8 cellular contexts compared by ENCODE assay signal in the genomic region with DNA sequence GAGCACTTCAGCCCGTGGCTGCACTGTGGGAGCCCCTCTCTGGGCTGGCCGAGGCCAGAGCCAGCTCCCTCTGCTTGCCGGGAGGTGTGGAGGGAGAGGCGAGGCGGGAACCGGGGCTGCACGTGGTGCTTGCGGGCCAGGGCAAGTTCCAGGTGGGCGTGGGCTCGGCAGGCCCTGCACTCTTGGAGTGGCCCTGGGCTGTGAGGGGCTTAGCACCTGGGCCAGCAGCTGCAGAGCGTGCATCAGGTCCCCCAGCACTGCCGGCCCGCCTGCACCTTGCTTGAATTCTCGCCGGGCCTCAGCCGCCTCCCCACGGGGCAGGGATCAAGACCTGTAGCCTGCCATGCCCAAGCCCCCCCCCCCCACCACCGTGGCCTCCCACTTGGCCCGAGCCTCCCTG.
"Had no signal": no experiment of that assay in that cellular context is flagged by ENCODE, and none has a peak within 500 bp of the region (broad histone marks: within the 10 kb centered on the region; RNA-seq: fewer than 3 reads in every experiment).

No MANE protein-coding gene starts in this region.

- DNase-seq: GDM1, GF-D8 had no signal

- H3K4me3 ChIP-seq: GM12878 had no signal

- ATAC-seq: GM12878 had no signal

- FAIRE-seq: G401.6, GM12878, GM12891, GM12892, GM18507, GM19239 had no signal
